In genomic region chr6:131001113-131001776, GRCh38 we compare ENCODE assay signal across 21 cellular contexts.
DNase-seq lines count a peak whose midpoint lies in the region; ATAC-seq and TF ChIP-seq lines count a peak whose summit lies in the region.
"Had no signal": no experiment of that assay in that cellular context is flagged by ENCODE, and none has a peak within 500 bp of the region (broad histone marks: within the 10 kb centered on the region; RNA-seq: fewer than 3 reads in every experiment).

No MANE protein-coding gene starts in this region.

- no peaks in the 10 kb centered on the region for H3K36me3 Mint-ChIP-seq in chondrocyte (ENCODE audit: low read depth)

- H3K4me3 ChIP-seq in IMR-90 (ENCODE audit: insufficient read depth, low read depth, low read length) (no peak overlapping the region), gastrocnemius medialis (peak overlapping the region in 3 of 4 donors; percentile 9 to 35 (median 34)), foreskin fibroblast (ENCODE audit: low read depth in 1 of 2, low read length in 2 of 2) (no peak overlapping the region)
- H3K4me3 ChIP-seq: mucosa of descending colon, pancreas had no signal

- no peaks in the 10 kb centered on the region for H3K27me3 Mint-ChIP-seq in chondrocyte (ENCODE audit: low read depth)

- no peak overlapping the region for H2AK9ac ChIP-seq in IMR-90 (replicated peaks; ENCODE audit: low read depth, low read length, poor library complexity)

- H2BK20ac ChIP-seq in IMR-90 (ENCODE audit: low read depth, low read length): no peak overlapping the region

- no peak overlapping the region for H3K4me3 Mint-ChIP-seq in chondrocyte (ENCODE audit: unreplicated experiment)
- H3K4me3 Mint-ChIP-seq: T-helper 2 cell treated with Interferon-gamma antibody and Interleukin-4, amounts not matched to agents 5 μg/mL and 100 μg/mL, for 36 hours had no signal

- H4K20me1 ChIP-seq in IMR-90 (ENCODE audit: insufficient read depth, low read length): peaks cover 36% of the 10 kb centered on the region

- no peak overlapping the region for H3K9ac ChIP-seq in IMR-90 (ENCODE audit: low read depth, low read length)
- H3K9ac ChIP-seq: KMS-11 had no signal

- H3K4me1 Mint-ChIP-seq in chondrocyte (ENCODE audit: low read depth): peaks cover 63% of the 10 kb centered on the region

- WGBS in IMR-90 (ENCODE audit: extremely low coverage in 2 of 2, insufficient read length in 1 of 2), 2 experiments: 60% methylated on average over 3 of the region's 13 CpGs; no CpG with 5 or more reads in 1 of the 2 experiments

- H3K9me3 ChIP-seq in IMR-90 (ENCODE audit: control insufficient read depth, insufficient read depth, low read length) (no peaks in the 10 kb centered on the region), gastrocnemius medialis (no peaks in the 10 kb centered on the region)
- H3K9me3 ChIP-seq: BE2C, mucosa of descending colon, pancreas had no signal

- ATAC-seq in IMR-90 (ENCODE audit: low read depth) (no peak), left ventricle myocardium superior (peak; percentile 50), gastrocnemius medialis (peak in 1 of 2 donors; percentile 55)

- TF ChIP-seq RAD21 in IMR-90 (IDR thresholded peaks at IDR 0.05; ENCODE audit: low read length): no peak

- H3K27me3 ChIP-seq in IMR-90 (ENCODE audit: control insufficient read depth, insufficient read depth, low read length) (no peaks in the 10 kb centered on the region), gastrocnemius medialis (no peaks in the 10 kb centered on the region)
- H3K27me3 ChIP-seq: BE2C, brain microvascular endothelial cell, pancreas had no signal

- H2AFZ ChIP-seq in IMR-90 (replicated peaks; ENCODE audit: low read length, poor library complexity): no peak overlapping the region

- dilution Hi-C loops in IMR-90 (cut with HindIII; ENCODE audit: low sequenced_read_pairs, unreplicated experiment): no loop called here

- peaks cover 40 to 75% of the 10 kb centered on the region in 2 experiments for H3K79me1 ChIP-seq in IMR-90 (ENCODE audit: low read depth in 1 of 2, low read length in 2 of 2)

- no peaks in the 10 kb centered on the region for H3K36me3 ChIP-seq in IMR-90 (ENCODE audit: control insufficient read depth, insufficient read depth, low read length)
- no peaks in the 10 kb centered on the region for H3K36me3 ChIP-seq in gastrocnemius medialis
- H3K36me3 ChIP-seq: BE2C, brain microvascular endothelial cell, pancreas had no signal

- in situ Hi-C loops in IMR-90 (cut with MboI; ENCODE audit: low sequenced_read_pairs) (no loop called here), gastrocnemius medialis (cut with MboI; ENCODE audit: low sequenced_read_pairs in 4 of 4) (no loop called here)

- H3K27ac Mint-ChIP-seq in chondrocyte (ENCODE audit: unreplicated experiment): peak overlapping the region; percentile 34
- H3K27ac Mint-ChIP-seq: T-helper 2 cell treated with Interferon-gamma antibody and Interleukin-4, amounts not matched to agents 5 μg/mL and 100 μg/mL, for 36 hours had no signal

- H2AK5ac ChIP-seq in IMR-90 (ENCODE audit: low read depth, low read length): peak overlapping the region; percentile 77

- H3K9me3 Mint-ChIP-seq in chondrocyte (ENCODE audit: low read depth): no peaks in the 10 kb centered on the region
- H3K9me3 Mint-ChIP-seq: T-helper 2 cell treated with Interferon-gamma antibody and Interleukin-4, amounts not matched to agents 5 μg/mL and 100 μg/mL, for 36 hours had no signal

- H3K4me1 ChIP-seq in IMR-90 (ENCODE audit: control insufficient read depth, insufficient read depth, low read length) (peaks cover 28% of the 10 kb centered on the region), gastrocnemius medialis (peaks cover 18 to 25% of the 10 kb centered on the region in 2 donors)
- H3K4me1 ChIP-seq: BE2C had no signal

- H2BK120ac ChIP-seq in IMR-90 (ENCODE audit: low read depth, low read length): no peak overlapping the region

- H3K14ac ChIP-seq in IMR-90 (replicated peaks; ENCODE audit: low read depth, low read length): peak overlapping the region; percentile 71; the same call in 1 of the 2 replicates

- H3K27ac ChIP-seq in IMR-90 (ENCODE audit: insufficient read depth, low read length) (no peak overlapping the region), gastrocnemius medialis (peak overlapping the region; percentile 31 to 48 (median 45))
- H3K27ac ChIP-seq: brain microvascular endothelial cell, HL-60, KMS-11 had no signal

- H3K4ac ChIP-seq in IMR-90 (ENCODE audit: low read depth, low read length): peak overlapping the region; percentile 71

- no peak overlapping the region; the same call in 1 of the 2 replicates for H4K5ac ChIP-seq in IMR-90 (ENCODE audit: low read depth, low read length)

- TF ChIP-seq CTCF in IMR-90 (conservative IDR thresholded peaks at IDR 0.05; ENCODE audit: low read depth, low read length) (no peak), chondrocyte (IDR thresholded peaks at IDR 0.05) (no peak), gastrocnemius medialis (IDR thresholded peaks at IDR 0.05 in 4 of 5, conservative IDR thresholded peaks at IDR 0.05 in 1 of 5) (no peak), foreskin fibroblast (IDR thresholded peaks at IDR 0.05; ENCODE audit: low read depth, low read length) (no peak)

- H3K56ac ChIP-seq in IMR-90 (ENCODE audit: extremely low read depth, insufficient read depth, low read length): no peak overlapping the region

- TF ChIP-seq POLR2A in IMR-90 (IDR thresholded peaks at IDR 0.05; ENCODE audit: low read depth, low read length): no peak
- TF ChIP-seq POLR2A in gastrocnemius medialis (IDR thresholded peaks at IDR 0.05): no peak

- H3K4me2 ChIP-seq in IMR-90 (ENCODE audit: low read depth, low read length): 0 out of 2 replicates have a peak overlapping the region, but pooled peaks have one; percentile 16
- H3K4me2 ChIP-seq: KMS-11 had no signal

- H3K23ac ChIP-seq in IMR-90 (ENCODE audit: low read depth, low read length): peak overlapping the region; percentile 66

- no peak overlapping the region for H3K18ac ChIP-seq in IMR-90 (ENCODE audit: low read depth, low read length)

- H4K8ac ChIP-seq in IMR-90 (ENCODE audit: low read depth in 2 of 2, low read length in 2 of 2): no peak overlapping the region; a peak in 1 of 4 replicates

- POLR2A ChIA-PET in IMR-90 (lab: Charles Lee; ENCODE audit: unreplicated experiment): no interaction called here

- no peak overlapping the region for H4K91ac ChIP-seq in IMR-90 (ENCODE audit: insufficient read depth, low read depth, low read length)

- no TSS peak for BruUV-seq in IMR-90 (replicated peaks; lab: Mats Ljungman, UMichigan)

- H2BK15ac ChIP-seq in IMR-90 (ENCODE audit: low read depth, low read length): no peak overlapping the region

- intact Hi-C loops in IMR-90 (cut with micrococcal nuclease) (loop anchor here (2.0 kb wide), 1 partner anchor 62 kb away; no protein-coding TSS in a partner anchor), left ventricle myocardium superior (cut with micrococcal nuclease) (no loop called here), gastrocnemius medialis (cut with DNase I; ENCODE audit: low total_unique reads) (no loop called here)

- DNase-seq in IMR-90 (no peak), chondrocyte (ENCODE audit: low spot score) (no peak), left ventricle myocardium superior (no peak), gastrocnemius medialis (no peak), A172 (ENCODE audit: low spot score) (no peak), NCI-H2171 treated with DMSO at 0.1 percent for 48 hours (lab: John Stamatoyannopoulos, UW) (no peak), foreskin fibroblast (no peak)
- no peak for DNase-seq in NK-92 treated with Interleukin-12 subunit alpha and Interleukin-12 subunit beta, amount 100 ng/mL, for 24 hours (lab: John Stamatoyannopoulos, UW)
- DNase-seq: activated CD4-positive, alpha-beta T cell treated with anti-CD3 and anti-CD28 coated beads for 4 hours; activated naive CD4-positive, alpha-beta T cell; BE2C; brain microvascular endothelial cell; effector CD8-positive, alpha-beta T cell; GF-D8; mucosa of descending colon; NCI-H2227 treated with DMSO at 0.1 percent for 48 hours; pancreas; SIG-M5 had no signal

- peaks cover 15% of the 10 kb centered on the region for H3K9me1 ChIP-seq in IMR-90 (ENCODE audit: insufficient read depth, low read length)

- H2BK5ac ChIP-seq in IMR-90 (ENCODE audit: low read depth, low read length, poor library complexity, severe bottlenecking): no peak overlapping the region

- CTCF ChIA-PET in IMR-90 (lab: Yijun Ruan, JAX): no interaction called here

TF ChIP-seq in IMR-90, 13 proteins besides CTCF, POLR2A, EP300 and RAD21:
- TF ChIP-seq MAZ (IDR thresholded peaks at IDR 0.05; ENCODE audit: borderline replicate concordance, low read depth, low read length) (no peak), FOS (IDR thresholded peaks at IDR 0.05; ENCODE audit: low read depth, low read length) (no peak), RFX5 (IDR thresholded peaks at IDR 0.05; ENCODE audit: low read depth, low read length) (no peak), RCOR1 (IDR thresholded peaks at IDR 0.05; ENCODE audit: insufficient replicate concordance, low read length) (no peak), MAFK (IDR thresholded peaks at IDR 0.05; ENCODE audit: low read depth, low read length) (no peak), CHD1 (IDR thresholded peaks at IDR 0.05; ENCODE audit: low read depth, low read length) (no peak), ELK1 (IDR thresholded peaks at IDR 0.05; ENCODE audit: borderline replicate concordance, low read depth, low read length) (no peak), BHLHE40 (IDR thresholded peaks at IDR 0.05; ENCODE audit: low read depth, low read length) (no peak)

Comparison
In these comparisons a context has a peak if more than half of its experiments do, and no peak if none do; other contexts are left out.
1. H3K4me3 ChIP-seq: peak in gastrocnemius medialis (3 of 4); none in IMR-90 (single experiment) and foreskin fibroblast (0 of 2).